Comparison of ENCODE assay signal across 20 cellular contexts in the genomic region with DNA sequence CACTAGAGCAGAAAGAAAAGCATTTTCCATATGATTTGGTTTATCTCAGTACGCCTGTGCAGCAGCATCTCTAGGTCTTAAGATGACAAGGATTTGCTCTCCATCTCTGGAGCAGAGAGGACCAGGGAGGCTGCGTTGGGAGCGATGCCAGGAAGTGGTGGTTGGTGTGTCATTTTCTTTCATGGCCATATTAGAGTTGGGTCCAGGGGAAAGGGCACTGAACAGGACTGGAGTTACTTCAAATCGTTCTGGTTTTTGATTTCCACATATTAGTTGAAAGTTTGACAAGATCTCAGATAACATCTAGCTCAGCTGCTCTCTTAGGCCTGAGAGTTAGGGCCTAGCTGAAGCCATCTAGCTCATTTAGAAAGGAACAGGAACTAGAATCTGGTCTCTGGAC.
DNase-seq lines count a peak whose midpoint lies in the region; ATAC-seq lines count a peak whose summit lies in the region.
"Had no signal": no experiment of that assay in that cellular context is flagged by ENCODE, and none has a peak within 500 bp of the region (broad histone marks: within the 10 kb centered on the region; RNA-seq: fewer than 3 reads in every experiment).

No MANE protein-coding gene starts in this region.

- no peaks in the 10 kb centered on the region for H3K79me2 ChIP-seq in GM23248 (ENCODE audit: insufficient read depth)

- H3K9ac ChIP-seq in GM23248, result no peak overlapping the region
- no peak overlapping the region for H3K9ac ChIP-seq in skeletal muscle tissue (ENCODE audit: low read depth in 1 of 3, low read length in 3 of 3)

- H3K27ac ChIP-seq in GM23248 (peak overlapping the region; percentile 18), skeletal muscle tissue (ENCODE audit: low read depth, low read length) (peak overlapping the region; percentile 47)
- H3K27ac ChIP-seq: SJCRH30, WERI-Rb-1 had no signal

- H3K27me3 ChIP-seq in GM23248 (replicated peaks; ENCODE audit: insufficient read depth), result no peaks in the 10 kb centered on the region
- no peaks in the 10 kb centered on the region for H3K27me3 ChIP-seq in skeletal muscle tissue (ENCODE audit: control insufficient read depth in 3 of 3, insufficient read depth in 3 of 3, low read length in 3 of 3)
- H3K27me3 ChIP-seq: SJCRH30, spleen had no signal

- ATAC-seq in HG02885 (IDR thresholded peaks at IDR 0.05; ENCODE audit: poor library complexity, unreplicated experiment), result no peak
- ATAC-seq: CD8-positive, alpha-beta T cell; natural killer cell treated with Interleukin-12 subunit alpha and Interleukin-12 subunit beta and Interleukin-15 and Interleukin-18, amount 100 ng/mL, for 72 hours had no signal

- H2AFZ ChIP-seq in GM23248, result peak overlapping the region; percentile 7; the same call in 1 of the 2 replicates

- H3F3A ChIP-seq in GM23248 (ENCODE audit: insufficient read depth), result peaks cover 19% of the 10 kb centered on the region

- WGBS in GM23248 (ENCODE audit: low coverage in 1 of 2, low lambda C conversion rate in 2 of 2, missing lambda C conversion rate in 2 of 2), 2 experiments, result 85 to 89% methylated on average over 4 of the region's 4 CpGs

- H3K9me2 ChIP-seq in GM23248 (ENCODE audit: insufficient read depth), result no peaks in the 10 kb centered on the region

- H3K4me2 ChIP-seq in GM23248 (ENCODE audit: unreplicated experiment), result no peak overlapping the region

- no peaks in the 10 kb centered on the region for H4K20me1 ChIP-seq in GM23248 (ENCODE audit: insufficient read depth)

- no peak overlapping the region for H3K4me3 ChIP-seq in GM23248
- no peak overlapping the region for H3K4me3 ChIP-seq in skeletal muscle tissue (ENCODE audit: low read length in 3 of 3)
- H3K4me3 ChIP-seq: SJCRH30, spleen had no signal

- DNase-seq in GM23248, result peak; percentile 13
- DNase-seq in RPMI7951 (ENCODE audit: low read depth), result peak; percentile 89
- peak; percentile 29 for DNase-seq in fibroblast of peridontal ligament (ENCODE audit: extremely low read depth)
- DNase-seq in A172 (ENCODE audit: low spot score), result no peak
- no peak for DNase-seq in effector CD4-positive, alpha-beta T cell
- DNase-seq in stimulated activated CD8-positive, alpha-beta memory T cell treated with anti-CD3 and anti-CD28 coated beads, Interleukin-4, amount 100 ng/mL, for 48 hours, result no peak
- DNase-seq: activated CD4-positive, alpha-beta memory T cell treated with anti-CD3 and anti-CD28 coated beads for 36 hours; activated naive CD4-positive, alpha-beta T cell; anterior cingulate cortex; CD8-positive, alpha-beta T cell; DMS79; NCI-H1417; NCI-H2171 treated with DMSO at 0.1 percent for 48 hours; spleen; T-helper 2 cell; WERI-Rb-1 had no signal

- no peaks in the 10 kb centered on the region for H3K36me3 ChIP-seq in GM23248 (ENCODE audit: low read depth)
- no peaks in the 10 kb centered on the region for H3K36me3 ChIP-seq in skeletal muscle tissue (ENCODE audit: control insufficient read depth in 3 of 3, insufficient read depth in 3 of 3, low read length in 3 of 3)
- H3K36me3 ChIP-seq: SJCRH30, spleen, WERI-Rb-1 had no signal

- no peaks in the 10 kb centered on the region for H3K9me3 ChIP-seq in GM23248 (ENCODE audit: low read depth)
- peaks cover 0 to 7% (median 0%) of the 10 kb centered on the region in 3 donors for H3K9me3 ChIP-seq in skeletal muscle tissue (ENCODE audit: control insufficient read depth in 3 of 3, low read length in 3 of 3)
- H3K9me3 ChIP-seq: SJCRH30, spleen had no signal

- in situ Hi-C loops in GM23248 (cut with MboI), result no loop called here

- H3K4me1 ChIP-seq in GM23248 (ENCODE audit: insufficient read depth) (peaks cover 20% of the 10 kb centered on the region), skeletal muscle tissue (ENCODE audit: control insufficient read depth in 3 of 3, insufficient read depth in 3 of 3, low read length in 3 of 3) (peaks cover 21 to 29% (median 27%) of the 10 kb centered on the region in 3 donors)

Comparison
In these comparisons a context has a peak if more than half of its experiments do, and no peak if none do; other contexts are left out.
1. DNase-seq: peak in GM23248 (single experiment), RPMI7951 (single experiment) and fibroblast of peridontal ligament (single experiment); none in A172 (single experiment), effector CD4-positive, alpha-beta T cell (single experiment) and stimulated activated CD8-positive, alpha-beta memory T cell treated with anti-CD3 and anti-CD28 coated beads, Interleukin-4, amount 100 ng/mL, for 48 hours (single experiment).